Comparison of ENCODE assay signal across 18 cellular contexts in the genomic region with DNA sequence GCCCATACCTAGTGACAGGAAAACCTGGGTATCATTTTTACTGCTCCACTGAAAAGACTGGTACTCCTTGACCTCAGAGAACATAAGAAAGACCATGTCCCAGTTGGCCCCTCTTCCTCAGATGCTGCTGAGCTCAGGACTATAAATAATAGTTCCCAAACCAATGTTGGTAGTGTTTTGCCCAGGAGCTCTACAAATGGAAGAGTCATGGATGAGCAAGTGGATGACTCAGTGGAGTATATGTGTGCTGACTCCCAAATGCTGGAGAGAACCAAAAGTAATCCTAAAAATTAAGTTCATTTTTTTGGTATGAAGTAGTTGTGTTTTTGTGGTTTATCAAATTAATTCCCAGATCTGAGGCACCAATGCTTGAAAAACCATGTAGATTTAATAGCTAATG.
"Had no signal": no experiment of that assay in that cellular context is flagged by ENCODE, and none has a peak within 500 bp of the region (broad histone marks: within the 10 kb centered on the region; RNA-seq: fewer than 3 reads in every experiment).

No MANE protein-coding gene starts in this region.

- H3K27ac Mint-ChIP-seq: activated CD4-positive, alpha-beta T cell treated with anti-CD3 and anti-CD28 coated beads, Interleukin-2, amount 10 ng/mL, durations not matched to agents 7 days and 5 days; natural killer cell; stimulated activated effector memory CD8-positive, alpha-beta T cell treated with anti-CD3 and anti-CD28 coated beads, Interleukin-12 subunit alpha, Interleukin-12 subunit beta, amount 100 ng/mL, for 72 hours; T-helper 17 cell had no signal

- H3K36me3 ChIP-seq: adrenal gland, right atrium auricular region, transverse colon had no signal

- H3K36me3 Mint-ChIP-seq: natural killer cell; stimulated activated effector memory CD8-positive, alpha-beta T cell treated with anti-CD3 and anti-CD28 coated beads, Interleukin-12 subunit alpha, Interleukin-12 subunit beta, amount 100 ng/mL, for 72 hours had no signal

- H3K4me1 ChIP-seq: right atrium auricular region, transverse colon had no signal

- H3K4me1 Mint-ChIP-seq: activated CD4-positive, alpha-beta T cell treated with anti-CD3 and anti-CD28 coated beads, Interleukin-2, amount 10 ng/mL, durations not matched to agents 7 days and 5 days; natural killer cell; stimulated activated effector memory CD8-positive, alpha-beta T cell treated with anti-CD3 and anti-CD28 coated beads, Interleukin-12 subunit alpha, Interleukin-12 subunit beta, amount 100 ng/mL, for 72 hours; T-helper 17 cell had no signal

- H3K4me3 Mint-ChIP-seq: activated CD4-positive, alpha-beta T cell treated with anti-CD3 and anti-CD28 coated beads, Interleukin-2, amount 10 ng/mL, durations not matched to agents 7 days and 5 days; natural killer cell; stimulated activated effector memory CD8-positive, alpha-beta T cell treated with anti-CD3 and anti-CD28 coated beads, Interleukin-12 subunit alpha, Interleukin-12 subunit beta, amount 100 ng/mL, for 72 hours; T-helper 17 cell had no signal

- H3K27ac ChIP-seq: adrenal gland, body of pancreas, right atrium auricular region, transverse colon had no signal

- H3K4me2 ChIP-seq: smooth muscle cell had no signal

- H3K27me3 ChIP-seq: adrenal gland, body of pancreas, right atrium auricular region, transverse colon had no signal

- H3K4me3 ChIP-seq: adrenal gland, body of pancreas, mucosa of descending colon, right atrium auricular region, smooth muscle cell, transverse colon had no signal

- ATAC-seq: body of pancreas; mucosa of descending colon; natural killer cell; stimulated activated effector memory CD8-positive, alpha-beta T cell treated with anti-CD3 and anti-CD28 coated beads, Interleukin-12 subunit alpha, Interleukin-12 subunit beta, amount 100 ng/mL, for 72 hours; T-helper 17 cell had no signal

- H3K9me3 ChIP-seq: adrenal gland, body of pancreas, right atrium auricular region, transverse colon had no signal

- H3K9me3 Mint-ChIP-seq: activated CD4-positive, alpha-beta T cell treated with anti-CD3 and anti-CD28 coated beads, Interleukin-2, amount 10 ng/mL, durations not matched to agents 7 days and 5 days had no signal

- DNase-seq: activated CD4-positive, alpha-beta T cell treated with anti-CD3 and anti-CD28 coated beads, Interleukin-2, amount 10 ng/mL, durations not matched to agents 7 days and 5 days; activated CD4-positive, CD25-positive, alpha-beta regulatory T cell; activated naive CD4-positive, alpha-beta T cell treated with anti-CD3 and anti-CD28 coated beads, Interleukin-2, amount 50 U/mL, for 16 hours; activated T-cell treated with anti-CD3 and anti-CD28 coated beads, Interleukin-2, amount 50 U/mL, for 1 hour; adrenal gland; body of pancreas; dermis blood vessel endothelial cell; erythroblast; foreskin fibroblast; mucosa of descending colon; natural killer cell; posterior cingulate gyrus; substantia nigra; T-helper 17 cell; transverse colon had no signal

- H3K27me3 Mint-ChIP-seq: activated CD4-positive, alpha-beta T cell treated with anti-CD3 and anti-CD28 coated beads, Interleukin-2, amount 10 ng/mL, durations not matched to agents 7 days and 5 days; T-helper 17 cell had no signal
